ENCODE assay signal across 34 cellular contexts in genomic region chr18:59656488-59656887, GRCh38. TPM values are rescaled to one million over a fixed set of nuclear protein-coding genes. Genes with fewer than 3 reads are reported as not detected.
"Had no signal": no experiment of that assay in that cellular context is flagged by ENCODE, and none has a peak within 500 bp of the region (broad histone marks: within the 10 kb centered on the region; RNA-seq: fewer than 3 reads in every experiment).

No MANE protein-coding gene starts in this region.

- ATAC-seq: activated naive CD8-positive, alpha-beta T cell treated with anti-CD3 and anti-CD28 coated beads, Interleukin-2, amount 50 U/mL, for 24 hours; PC-3; Right ventricle myocardium inferior had no signal

- H3K27ac Mint-ChIP-seq: activated B cell treated with CpG ODN at 0.5 μM for 24 hours; activated CD4-positive, alpha-beta memory T cell treated with anti-CD3 and anti-CD28 coated beads for 36 hours; activated naive CD4-positive, alpha-beta T cell treated with anti-CD3 and anti-CD28 coated beads, Interleukin-2, amount 10 ng/mL, durations not matched to agents 7 days and 5 days; activated naive CD8-positive, alpha-beta T cell; activated naive CD8-positive, alpha-beta T cell treated with anti-CD3 and anti-CD28 coated beads, Interleukin-2, amount 50 U/mL, for 24 hours had no signal

- H3K4me3 ChIP-seq: Peyer's patch had no signal

- H3K4me1 ChIP-seq: Peyer's patch had no signal

- H3K4me1 Mint-ChIP-seq: activated B cell treated with CpG ODN at 0.5 μM for 24 hours; activated naive CD4-positive, alpha-beta T cell treated with anti-CD3 and anti-CD28 coated beads, Interleukin-2, amount 10 ng/mL, durations not matched to agents 7 days and 5 days; activated naive CD8-positive, alpha-beta T cell treated with anti-CD3 and anti-CD28 coated beads, Interleukin-2, amount 50 U/mL, for 24 hours had no signal

- H3K9me3 Mint-ChIP-seq: activated B cell treated with CpG ODN at 0.5 μM for 24 hours; activated CD4-positive, alpha-beta memory T cell treated with anti-CD3 and anti-CD28 coated beads for 36 hours; activated naive CD4-positive, alpha-beta T cell treated with anti-CD3 and anti-CD28 coated beads, Interleukin-2, amount 10 ng/mL, durations not matched to agents 7 days and 5 days; activated naive CD8-positive, alpha-beta T cell treated with anti-CD3 and anti-CD28 coated beads, Interleukin-2, amount 50 U/mL, for 24 hours had no signal

- H3K27me3 ChIP-seq: brain microvascular endothelial cell, Peyer's patch had no signal

- H3K27me3 Mint-ChIP-seq: activated B cell treated with CpG ODN at 0.5 μM for 24 hours; activated CD4-positive, alpha-beta memory T cell treated with anti-CD3 and anti-CD28 coated beads for 36 hours; activated naive CD4-positive, alpha-beta T cell treated with anti-CD3 and anti-CD28 coated beads, Interleukin-2, amount 10 ng/mL, durations not matched to agents 7 days and 5 days had no signal

- H3K27ac ChIP-seq: brain microvascular endothelial cell, KMS-11, Peyer's patch, RWPE1, VCaP had no signal

- H3K36me3 Mint-ChIP-seq: activated CD4-positive, alpha-beta memory T cell treated with anti-CD3 and anti-CD28 coated beads for 36 hours; activated naive CD4-positive, alpha-beta T cell treated with anti-CD3 and anti-CD28 coated beads, Interleukin-2, amount 10 ng/mL, durations not matched to agents 7 days and 5 days; activated naive CD8-positive, alpha-beta T cell had no signal

- H3K9ac ChIP-seq: KMS-11 had no signal

- H3K4me2 ChIP-seq: KMS-11 had no signal

- DNase-seq: activated B cell treated with CpG ODN at 0.5 μM for 24 hours; activated CD4-positive, alpha-beta memory T cell treated with anti-CD3 and anti-CD28 coated beads for 36 hours; activated CD4-positive, alpha-beta T cell treated with anti-CD3 and anti-CD28 coated beads for 4 hours; activated CD4-positive, alpha-beta T cell treated with anti-CD3 and anti-CD28 coated beads, Interleukin-2, amount 50 U/mL, for 1 hour; activated CD4-positive, CD25-positive, alpha-beta regulatory T cell treated with anti-CD3 and anti-CD28 coated beads, Interleukin-2, amount 50 U/mL, for 72 hours; activated CD8-positive, alpha-beta memory T cell treated with anti-CD3 and anti-CD28 coated beads, Interleukin-2, amount 50 U/mL, for 4 hours; activated effector memory CD4-positive, alpha-beta T cell treated with Interleukin-2 at 50 U/mL for 16 hours; activated naive CD4-positive, alpha-beta T cell treated with anti-CD3 and anti-CD28 coated beads, Interleukin-2, amount 10 ng/mL, durations not matched to agents 7 days and 5 days; activated naive CD8-positive, alpha-beta T cell treated with anti-CD3 and anti-CD28 coated beads, Interleukin-2, amount 50 U/mL, for 24 hours; activated T-cell treated with anti-CD3 and anti-CD28 coated beads for 4 hours; activated T-cell treated with anti-CD3 and anti-CD28 coated beads, Interleukin-2, amount 50 U/mL, for 48 hours; aorta; brain microvascular endothelial cell; central memory CD4-positive, alpha-beta T cell; MM.1S; MV-4-11; NCI-H1092; NCI-H1436 treated with DMSO at 0.1 percent for 48 hours; NCI-H1694 treated with DMSO at 0.1 percent for 48 hours; NCI-H2029; NCI-H345; NCI-H524 treated with DMSO at 0.1 percent for 48 hours; NK-92 treated with Interleukin-12 subunit alpha and Interleukin-12 subunit beta, amount 100 ng/mL, for 24 hours; PC-3; Peyer's patch; SW 1271; T-helper 1 cell; T-helper 9 cell had no signal

- H3K36me3 ChIP-seq: brain microvascular endothelial cell, Peyer's patch had no signal

- H3K4me3 Mint-ChIP-seq: activated B cell treated with CpG ODN at 0.5 μM for 24 hours; activated CD4-positive, alpha-beta memory T cell treated with anti-CD3 and anti-CD28 coated beads for 36 hours; activated naive CD4-positive, alpha-beta T cell treated with anti-CD3 and anti-CD28 coated beads, Interleukin-2, amount 10 ng/mL, durations not matched to agents 7 days and 5 days; activated naive CD8-positive, alpha-beta T cell; activated naive CD8-positive, alpha-beta T cell treated with anti-CD3 and anti-CD28 coated beads, Interleukin-2, amount 50 U/mL, for 24 hours had no signal

- H3K9me3 ChIP-seq: Peyer's patch had no signal

RNA-seq across cellular contexts. Expression of gene CCBE1, which starts 40.7 kb away (rescaled TPM):
- total RNA-seq: NCI-H460 had no signal
